ENCODE assay signal across 21 cellular contexts in the genomic region with DNA sequence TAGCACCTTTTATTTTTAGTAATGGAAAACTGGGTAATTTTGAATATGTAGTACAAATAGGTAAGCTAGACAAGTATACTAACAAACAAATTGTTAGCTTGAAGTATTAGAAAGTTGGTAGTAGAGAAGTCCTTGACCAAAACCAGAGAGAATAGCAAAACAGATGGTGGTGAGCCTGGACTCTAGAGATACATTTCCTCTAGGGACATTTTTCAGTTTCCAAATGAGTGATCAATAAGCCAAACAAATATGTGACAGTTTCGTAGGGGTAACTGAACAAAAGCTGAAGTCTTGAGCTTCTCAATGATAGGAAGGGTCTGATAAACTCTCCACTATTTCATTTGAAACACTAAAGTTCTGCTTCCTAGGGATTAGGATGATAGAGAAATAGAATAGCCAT.
DNase-seq lines count a peak whose midpoint lies in the region; ATAC-seq, FAIRE-seq and TF ChIP-seq lines count a peak whose summit lies in the region.
"Had no signal": no experiment of that assay in that cellular context is flagged by ENCODE, and none has a peak within 500 bp of the region (broad histone marks: within the 10 kb centered on the region; RNA-seq: fewer than 3 reads in every experiment).

No MANE protein-coding gene starts in this region.

- no peaks in the 10 kb centered on the region for H3K36me3 ChIP-seq in suprapubic skin
- H3K36me3 ChIP-seq in tibial artery = no peaks in the 10 kb centered on the region
- no peaks in the 10 kb centered on the region for H3K36me3 ChIP-seq in adrenal gland (replicated peaks in 1 of 2)
- H3K36me3 ChIP-seq: neutrophil, stomach, uterus had no signal

- TF ChIP-seq EP300 in suprapubic skin (IDR thresholded peaks at IDR 0.05) = no peak

- H3K27ac ChIP-seq in suprapubic skin (no peak overlapping the region), tibial artery (no peak overlapping the region), adrenal gland (no peak overlapping the region)
- H3K27ac ChIP-seq: A549, neutrophil, stomach, uterus had no signal

- TF ChIP-seq CTCF in suprapubic skin (IDR thresholded peaks at IDR 0.05) = no peak
- no peak for TF ChIP-seq CTCF in tibial artery (IDR thresholded peaks at IDR 0.05)
- no peak for TF ChIP-seq CTCF in adrenal gland (IDR thresholded peaks at IDR 0.05)

- DNase-seq in GM12892 (ENCODE audit: insufficient read length) (no peak), suprapubic skin (ENCODE audit: low spot score in 2 of 2) (no peak), OCI-M1 (lab: John Stamatoyannopoulos, UW) (no peak), tibial artery (no peak), adrenal gland (no peak)
- DNase-seq: central memory CD4-positive, alpha-beta T cell; GOT3; Kasumi-1; left colon; NCI-H146; NCI-H345; right cardiac atrium; Right ventricle myocardium superior; stomach; T-helper 1 cell; uterus had no signal

- TF ChIP-seq POLR2A in GM12892 (IDR thresholded peaks at IDR 0.05; ENCODE audit: low read depth, low read length) (no peak), suprapubic skin (IDR thresholded peaks at IDR 0.05) (no peak), adrenal gland (IDR thresholded peaks at IDR 0.05) (no peak)

- H3K4me3 ChIP-seq in suprapubic skin = no peak overlapping the region
- no peak overlapping the region for H3K4me3 ChIP-seq in tibial artery
- no peak overlapping the region for H3K4me3 ChIP-seq in adrenal gland
- H3K4me3 ChIP-seq: A549, stomach, uterus had no signal

- FAIRE-seq in GM12892 (lab: Jason Lieb, UNC) = peak; percentile 17

- intact Hi-C loops in tibial artery (cut with DNase I; ENCODE audit: low total_unique reads) = no loop called here
- intact Hi-C loops in adrenal gland (cut with DNase I) = no loop called here

- no peaks in the 10 kb centered on the region for H3K27me3 ChIP-seq in suprapubic skin
- H3K27me3 ChIP-seq in tibial artery = no peaks in the 10 kb centered on the region
- no peaks in the 10 kb centered on the region for H3K27me3 ChIP-seq in adrenal gland
- H3K27me3 ChIP-seq: neutrophil, stomach, uterus had no signal

- H3K4me1 ChIP-seq in suprapubic skin (no peaks in the 10 kb centered on the region), tibial artery (no peaks in the 10 kb centered on the region), adrenal gland (replicated peaks in 1 of 2) (no peaks in the 10 kb centered on the region)
- H3K4me1 ChIP-seq: A549, stomach had no signal

- H3K9me3 ChIP-seq in suprapubic skin (no peaks in the 10 kb centered on the region), tibial artery (no peaks in the 10 kb centered on the region), adrenal gland (replicated peaks in 1 of 3) (no peaks in the 10 kb centered on the region)
- H3K9me3 ChIP-seq: A549, neutrophil, stomach, uterus had no signal

- ATAC-seq in GM19324 (IDR thresholded peaks at IDR 0.05; ENCODE audit: low FRiP score, unreplicated experiment) (peak; percentile 81), HG02588 (IDR thresholded peaks at IDR 0.05; ENCODE audit: unreplicated experiment) (peak; percentile 75), HG03378 (IDR thresholded peaks at IDR 0.05; ENCODE audit: unreplicated experiment) (peak; percentile 91)
- ATAC-seq: A549, left colon, right cardiac atrium had no signal

- WGBS in suprapubic skin = 90% methylated on average over 1 of the region's 1 CpG
- WGBS in adrenal gland, 4 donors = 41 to 58% (median 54%) methylated on average over 1 of the region's 1 CpG
